Comparison of ENCODE assay signal across 1 cellular context in genomic region chr2:147843864-147844690, GRCh38.
A peak's percentile ranks its signal among the peaks of the same experiment; 100 is the strongest.
TF ChIP-seq lines count a peak whose summit lies in the region.

No MANE protein-coding gene starts in this region.

TF ChIP-seq in IMR-90, 13 proteins besides CTCF, POLR2A, EP300 and RAD21 (continued from another document):
- TF ChIP-seq FOS (IDR thresholded peaks at IDR 0.05; ENCODE audit: low read depth, low read length) (no peak), MXI1 (IDR thresholded peaks at IDR 0.05; ENCODE audit: borderline replicate concordance, low read depth, low read length) (peak; percentile 24; the same call in 1 of the 2 replicates), MAFK (IDR thresholded peaks at IDR 0.05; ENCODE audit: low read depth, low read length) (no peak), RFX5 (IDR thresholded peaks at IDR 0.05; ENCODE audit: low read depth, low read length) (no peak)
